ENCODE assay signal across 2 cellular contexts in genomic region chr3:10188798-10189556, GRCh38.
TF ChIP-seq lines count a peak whose summit lies in the region.

No MANE protein-coding gene starts in this region.

TF ChIP-seq in liver, 16 proteins besides CTCF, POLR2A, EP300 and RAD21:
- TF ChIP-seq MAX (IDR thresholded peaks at IDR 0.05) (no peak), ATF3 (IDR thresholded peaks at IDR 0.05) (no peak), REST (IDR thresholded peaks at IDR 0.05) (no peak), FOXA1 (IDR thresholded peaks at IDR 0.05) (no peak), YY1 (IDR thresholded peaks at IDR 0.05) (no peak), RXRA (IDR thresholded peaks at IDR 0.05) (no peak), EGR1 (IDR thresholded peaks at IDR 0.05; ENCODE audit: low read depth in 2 of 2) (no peak), ZBTB33 (IDR thresholded peaks at IDR 0.05) (no peak), NR2F2 (IDR thresholded peaks at IDR 0.05) (no peak), SP1 (IDR thresholded peaks at IDR 0.05) (no peak), HNF4G (IDR thresholded peaks at IDR 0.05) (no peak), FOXA2 (IDR thresholded peaks at IDR 0.05) (no peak), GABPA (IDR thresholded peaks at IDR 0.05 in 1 of 2, conservative IDR thresholded peaks at IDR 0.05 in 1 of 2) (no peak), HNF4A (conservative IDR thresholded peaks at IDR 0.05) (no peak), JUND (IDR thresholded peaks at IDR 0.05) (no peak), TAF1 (conservative IDR thresholded peaks at IDR 0.05) (no peak)

TF ChIP-seq in HepG2, 621 proteins besides CTCF, POLR2A, EP300 and RAD21:
- no peak for TF ChIP-seq ZBTB42 (CRISPR knock-in tag; IDR thresholded peaks at IDR 0.05)
- TF ChIP-seq SP1 (IDR thresholded peaks at IDR 0.05), result no peak
- no peak for TF ChIP-seq SP1 (CRISPR knock-in tag; IDR thresholded peaks at IDR 0.05)
- no peak for TF ChIP-seq ESRRA (CRISPR knock-in tag; IDR thresholded peaks at IDR 0.05; ENCODE audit: low read depth)
- TF ChIP-seq YEATS2 (CRISPR knock-in tag; IDR thresholded peaks at IDR 0.05; ENCODE audit: borderline replicate concordance), result no peak
- TF ChIP-seq MAFF (IDR thresholded peaks at IDR 0.05; ENCODE audit: low read depth, low read length), result no peak
- no peak for TF ChIP-seq RFX1 (IDR thresholded peaks at IDR 0.05)
- no peak for TF ChIP-seq RBAK (CRISPR knock-in tag; IDR thresholded peaks at IDR 0.05)
